8 cellular contexts compared by ENCODE assay signal in the genomic region with DNA sequence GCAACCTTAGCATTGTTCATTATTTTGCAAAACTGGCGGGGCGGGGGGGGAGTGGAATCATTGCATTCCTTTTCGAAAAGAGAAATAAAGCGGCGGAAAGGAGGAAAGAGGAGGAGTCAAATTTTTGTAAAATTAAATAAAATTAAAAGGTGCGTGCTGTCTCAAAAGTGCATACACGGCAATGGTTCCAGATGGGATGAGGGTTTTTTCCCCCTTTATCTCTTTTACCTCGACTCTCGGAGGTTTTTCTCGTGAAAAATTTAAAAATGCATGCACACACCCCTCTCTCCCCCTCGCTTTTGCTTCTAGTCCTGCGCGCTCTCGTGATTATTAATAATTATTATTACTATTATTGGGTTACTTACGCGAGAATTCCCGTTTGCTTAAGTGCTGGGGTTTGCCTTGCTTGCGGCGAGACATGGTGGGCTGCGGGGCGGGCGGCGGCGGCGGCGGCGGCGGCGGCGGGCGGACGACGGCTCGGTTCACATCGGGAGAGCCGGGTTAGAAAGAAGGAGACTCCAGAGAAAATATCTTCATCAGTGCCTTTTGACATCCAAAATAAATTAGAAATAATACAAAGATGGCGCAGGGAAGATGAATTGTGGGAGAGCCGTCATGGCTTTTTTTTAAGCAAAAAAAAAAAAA. TPM values are rescaled to one million over a fixed set of nuclear protein-coding genes. Genes with fewer than 3 reads are reported as not detected.
DNase-seq lines count a peak whose midpoint lies in the region; ATAC-seq and TF ChIP-seq lines count a peak whose summit lies in the region.

No MANE protein-coding gene starts in this region.

- DNase-seq in activated CD4-positive, alpha-beta T cell treated with anti-CD3 and anti-CD28 coated beads, Interleukin-2, amount 10 ng/mL, durations not matched to agents 24 days and 14 days = no peak
- no peak for DNase-seq in activated CD4-positive, alpha-beta T cell treated with anti-CD3 and anti-CD28 coated beads for 48 hours
- no peak for DNase-seq in stomach
- DNase-seq in NK-92 treated with Interleukin-12 subunit alpha and Interleukin-12 subunit beta, amount 100 ng/mL, for 24 hours (lab: John Stamatoyannopoulos, UW) = no peak

- no peak for ATAC-seq in HG03571 (IDR thresholded peaks at IDR 0.05; ENCODE audit: unreplicated experiment)
- ATAC-seq in GM21360 (IDR thresholded peaks at IDR 0.05; ENCODE audit: unreplicated experiment) = no peak

- WGBS in stomach, 5 donors = 1 to 4% (median 1%) methylated on average over 38 of the region's 38 CpGs

- TF ChIP-seq CTCF in stomach (IDR thresholded peaks at IDR 0.05) = no peak

- TF ChIP-seq POLR2A in stomach (IDR thresholded peaks at IDR 0.05) = no peak

- H3K4me3 ChIP-seq in iPS-20b (ENCODE audit: low read length) = peak overlapping the region; percentile 76
- H3K4me3 ChIP-seq in stomach = peak overlapping the region; percentile 65 to 90 (median 82)

- H3K9ac ChIP-seq in iPS-20b (ENCODE audit: low read depth, low read length) = peak overlapping the region; percentile 85; the same call in 1 of the 2 replicates

- no peaks in the 10 kb centered on the region for H3K36me3 ChIP-seq in iPS-20b (ENCODE audit: insufficient read depth, low read depth, low read length)
- no peaks in the 10 kb centered on the region for H3K36me3 ChIP-seq in stomach

- no peaks in the 10 kb centered on the region for H3K9me3 ChIP-seq in iPS-20b (ENCODE audit: insufficient read depth, low read depth, low read length)
- no peaks in the 10 kb centered on the region for H3K9me3 ChIP-seq in stomach

- no peak for TF ChIP-seq EP300 in stomach (IDR thresholded peaks at IDR 0.05)

- H3K4me1 ChIP-seq in iPS-20b (ENCODE audit: insufficient read depth, low read length) (peaks cover 7% of the 10 kb centered on the region; the same call in 1 of the 2 replicates), stomach (peaks cover 51 to 93% (median 79%) of the 10 kb centered on the region in 4 donors)

- no peak overlapping the region for H3K27ac Mint-ChIP-seq in activated CD4-positive, alpha-beta T cell treated with anti-CD3 and anti-CD28 coated beads, Interleukin-2, amount 10 ng/mL, durations not matched to agents 24 days and 14 days
- no peak overlapping the region for H3K27ac Mint-ChIP-seq in activated naive CD8-positive, alpha-beta T cell

- H3K4me1 Mint-ChIP-seq in activated CD4-positive, alpha-beta T cell treated with anti-CD3 and anti-CD28 coated beads, Interleukin-2, amount 10 ng/mL, durations not matched to agents 24 days and 14 days = peaks cover 32% of the 10 kb centered on the region
- peaks cover 46% of the 10 kb centered on the region for H3K4me1 Mint-ChIP-seq in activated naive CD8-positive, alpha-beta T cell (ENCODE audit: low read depth)

- peak overlapping the region; percentile 82 for H3K4me3 Mint-ChIP-seq in activated CD4-positive, alpha-beta T cell treated with anti-CD3 and anti-CD28 coated beads, Interleukin-2, amount 10 ng/mL, durations not matched to agents 24 days and 14 days
- H3K4me3 Mint-ChIP-seq in activated naive CD8-positive, alpha-beta T cell = peak overlapping the region; percentile 91

- H3K36me3 Mint-ChIP-seq in activated CD4-positive, alpha-beta T cell treated with anti-CD3 and anti-CD28 coated beads, Interleukin-2, amount 10 ng/mL, durations not matched to agents 24 days and 14 days (ENCODE audit: low read depth) = peaks cover 2% of the 10 kb centered on the region
- no peaks in the 10 kb centered on the region for H3K36me3 Mint-ChIP-seq in activated naive CD8-positive, alpha-beta T cell

- H3K27me3 ChIP-seq in iPS-20b (ENCODE audit: insufficient read depth, low read length) = peaks cover 35% of the 10 kb centered on the region; the same call in 1 of the 2 replicates
- H3K27me3 ChIP-seq in stomach = peaks cover 6 to 94% (median 76%) of the 10 kb centered on the region in 3 donors

- H3K9me3 Mint-ChIP-seq in activated CD4-positive, alpha-beta T cell treated with anti-CD3 and anti-CD28 coated beads, Interleukin-2, amount 10 ng/mL, durations not matched to agents 24 days and 14 days = no peaks in the 10 kb centered on the region
- no peaks in the 10 kb centered on the region for H3K9me3 Mint-ChIP-seq in activated naive CD8-positive, alpha-beta T cell (ENCODE audit: low read depth)

- H3K27ac ChIP-seq in iPS-20b (ENCODE audit: low read length) = peak overlapping the region; percentile 31
- H3K27ac ChIP-seq in stomach = peak overlapping the region; percentile 40 to 88 (median 61)

- intact Hi-C loops in activated CD4-positive, alpha-beta T cell treated with anti-CD3 and anti-CD28 coated beads, Interleukin-2, amount 10 ng/mL, durations not matched to agents 24 days and 14 days (cut with micrococcal nuclease) = loop anchor here (5.0 kb wide), 1 partner anchor 1526 kb away; no protein-coding TSS in a partner anchor
- intact Hi-C loops in stomach (cut with DNase I; ENCODE audit: low total_unique reads) = no loop called here

- H3K27me3 Mint-ChIP-seq in activated CD4-positive, alpha-beta T cell treated with anti-CD3 and anti-CD28 coated beads, Interleukin-2, amount 10 ng/mL, durations not matched to agents 24 days and 14 days = peaks cover 70% of the 10 kb centered on the region
- peaks cover 27% of the 10 kb centered on the region for H3K27me3 Mint-ChIP-seq in activated naive CD8-positive, alpha-beta T cell

RNA-seq across cellular contexts. Expression of a gene that starts 0.5 kb away (rescaled TPM):
- not detected in 2 replicates for total RNA-seq in activated CD4-positive, alpha-beta T cell treated with anti-CD3 and anti-CD28 coated beads, Interleukin-2, amount 10 ng/mL, durations not matched to agents 24 days and 14 days
- total RNA-seq in stomach = 10 to 100 TPM in 4 of 5 donors, 1 to 10 TPM in 1; 6.8 to 27.4 (median 18.0) TPM
- 10 to 100 TPM in 1 of 3 donors, 1 to 10 TPM in 2; 1.2 to 15.2 (median 4.2) TPM for polyA plus RNA-seq in stomach
